8 cellular contexts compared by ENCODE assay signal in genomic region chr19:42450314-42450934, GRCh38. TPM values are rescaled to one million over a fixed set of nuclear protein-coding genes. Genes with fewer than 3 reads are reported as not detected.
DNase-seq lines count a peak whose midpoint lies in the region; ATAC-seq and TF ChIP-seq lines count a peak whose summit lies in the region.

No MANE protein-coding gene starts in this region.

- TF ChIP-seq CTCF in 22Rv1 (IDR thresholded peaks at IDR 0.05) (peak; percentile 90), GM13977 (IDR thresholded peaks at IDR 0.05; ENCODE audit: extremely low read depth, insufficient read depth, missing control alignments) (peak; percentile 92), lower leg skin (IDR thresholded peaks at IDR 0.05) (peak in 1 of 3 donors; percentile 90)

- no peak for TF ChIP-seq POLR2A in lower leg skin (IDR thresholded peaks at IDR 0.05)

- peak; percentile 64 for ATAC-seq in HG03280 (IDR thresholded peaks at IDR 0.05; ENCODE audit: unreplicated experiment)

- no peak overlapping the region for H3K4me3 Mint-ChIP-seq in activated CD4-positive, alpha-beta T cell treated with anti-CD3 and anti-CD28 coated beads, Interleukin-2, amount 10 ng/mL, durations not matched to agents 24 days and 14 days

- no peaks in the 10 kb centered on the region for H3K36me3 Mint-ChIP-seq in activated CD4-positive, alpha-beta T cell treated with anti-CD3 and anti-CD28 coated beads, Interleukin-2, amount 10 ng/mL, durations not matched to agents 24 days and 14 days (ENCODE audit: low read depth)

- H3K27ac ChIP-seq in 22Rv1, result no peak overlapping the region

- DNase-seq in GM13977 (ENCODE audit: low spot score), result peak; percentile 80
- DNase-seq in NCI-H460 (ENCODE audit: extremely low read depth, low read depth), result peak; percentile 71
- peak; percentile 93 for DNase-seq in activated CD4-positive, alpha-beta T cell treated with anti-CD3 and anti-CD28 coated beads, Interleukin-2, amount 10 ng/mL, durations not matched to agents 24 days and 14 days
- peak; percentile 43 for DNase-seq in dedifferentiated amniotic fluid mesenchymal stem cell (ENCODE audit: extremely low spot score)
- DNase-seq in lower leg skin (ENCODE audit: low spot score in 2 of 2), result peak; percentile 83 to 95
- peak; percentile 26 to 67 (median 51) for DNase-seq in stimulated activated CD4-positive, alpha-beta T cell treated with anti-CD3 and anti-CD28 coated beads, TNF-alpha, amount 100 ng/mL, for 4 hours (ENCODE audit: low read depth in 3 of 3)

- intact Hi-C loops in activated CD4-positive, alpha-beta T cell treated with anti-CD3 and anti-CD28 coated beads, Interleukin-2, amount 10 ng/mL, durations not matched to agents 24 days and 14 days (cut with micrococcal nuclease), result loop anchor here (1.0 kb wide), 4 partner anchors 12 to 79 kb away; no protein-coding TSS in a partner anchor
- intact Hi-C loops in lower leg skin (cut with DNase I; ENCODE audit: low total_unique reads), result no loop called here

- no peaks in the 10 kb centered on the region for H3K9me3 Mint-ChIP-seq in activated CD4-positive, alpha-beta T cell treated with anti-CD3 and anti-CD28 coated beads, Interleukin-2, amount 10 ng/mL, durations not matched to agents 24 days and 14 days

- in situ Hi-C loops in GM13977 (cut with MboI; ENCODE audit: low pct_unique_long_range_greater_than_20kb, low sequenced_read_pairs, unreplicated experiment), result no loop called here

- peaks cover 2% of the 10 kb centered on the region for H3K27me3 Mint-ChIP-seq in activated CD4-positive, alpha-beta T cell treated with anti-CD3 and anti-CD28 coated beads, Interleukin-2, amount 10 ng/mL, durations not matched to agents 24 days and 14 days

- peaks cover 15% of the 10 kb centered on the region for H3K4me1 Mint-ChIP-seq in activated CD4-positive, alpha-beta T cell treated with anti-CD3 and anti-CD28 coated beads, Interleukin-2, amount 10 ng/mL, durations not matched to agents 24 days and 14 days

- no peak overlapping the region for H3K4me3 ChIP-seq in lower leg skin (ENCODE audit: low read depth, poor library complexity, severe bottlenecking)

- WGBS in lower leg skin, 2 donors, result 1 to 2% methylated on average over 3 of the region's 3 CpGs

- H3K27ac Mint-ChIP-seq in activated CD4-positive, alpha-beta T cell treated with anti-CD3 and anti-CD28 coated beads, Interleukin-2, amount 10 ng/mL, durations not matched to agents 24 days and 14 days, result no peak overlapping the region

RNA-seq across cellular contexts. Expression of gene CXCL17, which starts 7.7 kb away (rescaled TPM):
- total RNA-seq in NCI-H460 (2014; rRNA removed; shearing (Covaris generic)), result not detected in 2 replicates
- polyA plus RNA-seq in NCI-H460 (2014; cell fraction: nucleus; rRNA removed), result not detected in 2 replicates
- total RNA-seq in activated CD4-positive, alpha-beta T cell treated with anti-CD3 and anti-CD28 coated beads, Interleukin-2, amount 10 ng/mL, durations not matched to agents 24 days and 14 days, result not detected in 2 replicates
- under 1 TPM in 1 of 4 donors, not detected in 3; 0.69 TPM for total RNA-seq in lower leg skin

RNA-seq across cellular contexts. Expression of gene LIPE, which starts 23.2 kb away (rescaled TPM):
- 0.87 and 1.5 TPM in 2 replicates for total RNA-seq in NCI-H460 (2014; rRNA removed; shearing (Covaris generic))
- polyA plus RNA-seq in NCI-H460 (2014; cell fraction: nucleus; rRNA removed), result 0.14 and 0.16 TPM in 2 replicates
- 35.0 and 39.1 TPM in 2 replicates for total RNA-seq in activated CD4-positive, alpha-beta T cell treated with anti-CD3 and anti-CD28 coated beads, Interleukin-2, amount 10 ng/mL, durations not matched to agents 24 days and 14 days
- total RNA-seq in lower leg skin, result 10 to 100 TPM; 20.9 to 96.9 (median 55.9) TPM

Comparison
In these comparisons a context has a peak if more than half of its experiments do, and no peak if none do; other contexts are left out.
1. DNase-seq: peak in every context shown above with its lines; median percentile 93 in activated CD4-positive, alpha-beta T cell treated with anti-CD3 and anti-CD28 coated beads, Interleukin-2, amount 10 ng/mL, durations not matched to agents 24 days and 14 days; 89 in lower leg skin; 80 in GM13977; 71 in NCI-H460; 51 in stimulated activated CD4-positive, alpha-beta T cell treated with anti-CD3 and anti-CD28 coated beads, TNF-alpha, amount 100 ng/mL, for 4 hours; 43 in dedifferentiated amniotic fluid mesenchymal stem cell.